ENCODE assay signal across 27 cellular contexts in genomic region chr17:36837193-36837592, GRCh38.
"Had no signal": no experiment of that assay in that cellular context is flagged by ENCODE, and none has a peak within 500 bp of the region (broad histone marks: within the 10 kb centered on the region; RNA-seq: fewer than 3 reads in every experiment).

No MANE protein-coding gene starts in this region.

- H3K27me3 ChIP-seq: neural progenitor cell, ovary, right lobe of liver, testis, thyroid gland had no signal

- H3K4me3 Mint-ChIP-seq: immature natural killer cell; naive thymus-derived CD4-positive, alpha-beta T cell; neural progenitor cell; stimulated activated memory B cell treated with anti-CD40 and anti-IgM and Interleukin-4, amounts not matched to agents 10 μg/mL and 1 μg/mL and 100 μg/mL, for 72 hours had no signal

- H3K9me3 ChIP-seq: mucosa of descending colon, right lobe of liver, testis, thyroid gland, transverse colon, upper lobe of right lung had no signal

- H3K36me3 ChIP-seq: left ventricle myocardium inferior, neural progenitor cell, ovary, right lobe of liver, stomach, thyroid gland, transverse colon, upper lobe of right lung had no signal

- ATAC-seq: left colon; mucosa of descending colon; naive thymus-derived CD4-positive, alpha-beta T cell; right lobe of liver; stimulated activated memory B cell treated with anti-CD40 and anti-IgM and Interleukin-4, amounts not matched to agents 10 μg/mL and 1 μg/mL and 100 μg/mL, for 72 hours; stimulated activated naive CD8-positive, alpha-beta T cell treated with anti-CD3 and anti-CD28 coated beads, Interleukin-15, Interleukin-2, amounts not matched to agents 100 U/mL and 50 U/mL, for 24 hours; upper lobe of right lung had no signal

- H3K36me3 Mint-ChIP-seq: immature natural killer cell; neural progenitor cell; stimulated activated memory B cell treated with anti-CD40 and anti-IgM and Interleukin-4, amounts not matched to agents 10 μg/mL and 1 μg/mL and 100 μg/mL, for 72 hours had no signal

- H3K4me1 Mint-ChIP-seq: immature natural killer cell; stimulated activated memory B cell treated with anti-CD40 and anti-IgM and Interleukin-4, amounts not matched to agents 10 μg/mL and 1 μg/mL and 100 μg/mL, for 72 hours had no signal

- H3K27ac Mint-ChIP-seq: immature natural killer cell; nephron progenitor cell; neural progenitor cell; progenitor cell of endocrine pancreas; stimulated activated memory B cell treated with anti-CD40 and anti-IgM and Interleukin-4, amounts not matched to agents 10 μg/mL and 1 μg/mL and 100 μg/mL, for 72 hours had no signal

- H3K4me1 ChIP-seq: left ventricle myocardium inferior, right lobe of liver, stomach, testis, thyroid gland, transverse colon, upper lobe of right lung had no signal

- DNase-seq: head of caudate nucleus; hippocampal formation; immature natural killer cell; kidney; left colon; left ventricle myocardium inferior; midbrain; mucosa of descending colon; naive thymus-derived CD4-positive, alpha-beta T cell; ovary; right lobe of liver; stimulated activated CD4-positive, alpha-beta T cell treated with anti-CD3 and anti-CD28 coated beads, Interleukin-1b, Interleukin-23, amount 100 ng/mL, for 48 hours; stimulated activated CD4-positive, alpha-beta T cell treated with anti-CD3 and anti-CD28 coated beads, Interleukin-2, amount 100 ng/mL, for 48 hours; stimulated activated CD4-positive, alpha-beta T cell treated with anti-CD3 and anti-CD28 coated beads, Interleukin-4, amount 100 ng/mL, for 4 hours; stimulated activated CD8-positive, alpha-beta memory T cell treated with anti-CD3 and anti-CD28 coated beads, Interleukin-4, amount 100 ng/mL, for 48 hours; stimulated activated naive CD8-positive, alpha-beta T cell treated with anti-CD3 and anti-CD28 coated beads, Interleukin-15, Interleukin-2, amounts not matched to agents 100 U/mL and 50 U/mL, for 24 hours; stomach; testis; thyroid gland; transverse colon; upper lobe of right lung had no signal

- H3K9ac ChIP-seq: neural progenitor cell had no signal

- H3K4me3 ChIP-seq: left ventricle myocardium inferior, lung, mucosa of descending colon, neural progenitor cell, ovary, right lobe of liver, smooth muscle cell, stomach, testis, thyroid gland, transverse colon, upper lobe of right lung had no signal

- H3K27ac ChIP-seq: left ventricle myocardium inferior, neural progenitor cell, ovary, right lobe of liver, stomach, testis, thyroid gland, transverse colon, upper lobe of right lung had no signal
